Comparison of ENCODE assay signal across 13 cellular contexts in genomic region chr11:36278531-36279245, GRCh38. TPM values are rescaled to one million over a fixed set of nuclear protein-coding genes. Genes with fewer than 3 reads are reported as not detected.
DNase-seq lines count a peak whose midpoint lies in the region; ATAC-seq, FAIRE-seq and TF ChIP-seq lines count a peak whose summit lies in the region.
"Had no signal": no experiment of that assay in that cellular context is flagged by ENCODE, and none has a peak within 500 bp of the region (broad histone marks: within the 10 kb centered on the region; RNA-seq: fewer than 3 reads in every experiment).

No MANE protein-coding gene starts in this region.

- no peak for FAIRE-seq in GM12891 (lab: Jason Lieb, UNC)
- no peak for FAIRE-seq in H1 (lab: Jason Lieb, UNC)

- no peak overlapping the region for H3K27ac Mint-ChIP-seq in Calu3 (ENCODE audit: unreplicated experiment)
- H3K27ac Mint-ChIP-seq: activated T-cell treated with anti-CD3 and anti-CD28 coated beads, Interleukin-2, amount 50 U/mL, for 72 hours; dendritic cell treated with granulocyte-macrophage colony-stimulating factor and Interleukin-4, amounts not matched to agents 40 ng/mL and 50 ng/mL, for 4 days had no signal

- intact Hi-C loops in esophagus squamous epithelium (cut with DNase I) (no loop called here), Calu3 (cut with micrococcal nuclease; ENCODE audit: unreplicated experiment) (no loop called here)

- peak in 1 of 2 experiments; percentile 40; a peak in 2 of 4 replicates for TF ChIP-seq RAD21 in H1 (IDR thresholded peaks at IDR 0.05 in 1 of 2, conservative IDR thresholded peaks at IDR 0.05 in 1 of 2; ENCODE audit: low read depth in 2 of 2, low read length in 2 of 2)

- H3K4me1 ChIP-seq in H1 (replicated peaks in 1 of 4; ENCODE audit: control insufficient read depth in 3 of 4, insufficient read depth in 4 of 4, low read length in 3 of 4) (no peaks in the 10 kb centered on the region), esophagus squamous epithelium (peaks cover 0 to 5% (median 0%) of the 10 kb centered on the region in 3 donors)

- H3K18ac ChIP-seq in H1 (ENCODE audit: extremely low read depth, low read length): no peak overlapping the region

- H3K14ac ChIP-seq in H1 (ENCODE audit: insufficient read length): no peak overlapping the region

- no peak overlapping the region for H4K91ac ChIP-seq in H1 (replicated peaks; ENCODE audit: insufficient read length, low read length)

- H4K20me1 ChIP-seq in H1 (replicated peaks in 1 of 2; ENCODE audit: control insufficient read depth in 1 of 2, insufficient read depth in 2 of 2, low read length in 2 of 2): peaks cover 0 to 1% of the 10 kb centered on the region in 2 experiments

- no peak for ATAC-seq in GM19467 (IDR thresholded peaks at IDR 0.05; ENCODE audit: unreplicated experiment)
- ATAC-seq: activated T-cell treated with anti-CD3 and anti-CD28 coated beads, Interleukin-2, amount 50 U/mL, for 72 hours; left ventricle myocardium superior had no signal

- no peaks in the 10 kb centered on the region for H3K27me3 ChIP-seq in H1 (replicated peaks in 1 of 4; ENCODE audit: control insufficient read depth in 3 of 4, extremely low read depth in 1 of 4, insufficient read depth in 3 of 4, low read length in 3 of 4)
- no peaks in the 10 kb centered on the region for H3K27me3 ChIP-seq in esophagus squamous epithelium

- 0 out of 8 replicates have a peak, but pooled peaks cover 0 to 7% (median 0%) of the 10 kb centered on the region in 4 experiments for H3K36me3 ChIP-seq in H1 (ENCODE audit: control insufficient read depth in 2 of 4, insufficient read depth in 4 of 4, low read length in 3 of 4)
- H3K36me3 ChIP-seq in esophagus squamous epithelium: peaks cover 6 to 71% (median 10%) of the 10 kb centered on the region in 3 donors

- no peaks in the 10 kb centered on the region for H3K9me3 Mint-ChIP-seq in Calu3 (ENCODE audit: low read depth, unreplicated experiment)
- H3K9me3 Mint-ChIP-seq: activated T-cell treated with anti-CD3 and anti-CD28 coated beads, Interleukin-2, amount 50 U/mL, for 72 hours; dendritic cell treated with granulocyte-macrophage colony-stimulating factor and Interleukin-4, amounts not matched to agents 40 ng/mL and 50 ng/mL, for 4 days had no signal

- H3K9me3 ChIP-seq in H1 (ENCODE audit: insufficient read depth in 2 of 2, low read depth in 1 of 2, low read length in 1 of 2) (no peaks in the 10 kb centered on the region), esophagus squamous epithelium (no peaks in the 10 kb centered on the region)

- H3K27ac ChIP-seq in H1 (ENCODE audit: low read depth, low read length) (no peak overlapping the region), esophagus squamous epithelium (no peak overlapping the region)

- no peaks in the 10 kb centered on the region for H3K79me2 ChIP-seq in H1 (ENCODE audit: control insufficient read depth in 1 of 2, insufficient read depth in 2 of 2, low read length in 2 of 2)

- POLR2A ChIA-PET in H1 (lab: Charles Lee; ENCODE audit: partially characterized antibody): interaction anchor here (0.6 to 1.7 kb wide), 3 partner anchors 9 to 205 kb away, joined by 4 read pairs; no protein-coding TSS in a partner anchor

- TF ChIP-seq EP300 in H1 (IDR thresholded peaks at IDR 0.05; ENCODE audit: borderline replicate concordance in 1 of 2, low read depth in 2 of 2, low read length in 2 of 2): no peak

- H3K4me2 ChIP-seq in H1 (ENCODE audit: insufficient read depth in 1 of 2, low read depth in 2 of 2, low read length in 2 of 2): no peak overlapping the region

- no peak overlapping the region for H2BK120ac ChIP-seq in H1 (replicated peaks; ENCODE audit: low read depth, low read length)

- peak; percentile 33 to 38 (median 36) for TF ChIP-seq CTCF in H1 (IDR thresholded peaks at IDR 0.05; ENCODE audit: control extremely low read depth in 1 of 3, insufficient read depth in 1 of 3, low read depth in 1 of 3, low read length in 3 of 3)
- TF ChIP-seq CTCF in esophagus squamous epithelium (IDR thresholded peaks at IDR 0.05): no peak
- TF ChIP-seq CTCF in Calu3 (IDR thresholded peaks at IDR 0.05; ENCODE audit: unreplicated experiment): no peak

- no peak overlapping the region for H3K9ac ChIP-seq in H1 (replicated peaks in 1 of 4; ENCODE audit: extremely low read depth in 1 of 4, low read depth in 3 of 4, low read length in 3 of 4)

- no peak overlapping the region for H2BK5ac ChIP-seq in H1 (ENCODE audit: low read depth, low read length)

- no peaks in the 10 kb centered on the region for H3K4me1 Mint-ChIP-seq in Calu3 (ENCODE audit: low read depth, unreplicated experiment)

- no peaks in the 10 kb centered on the region for H3K23me2 ChIP-seq in H1 (ENCODE audit: low read depth, low read length)

- no peak overlapping the region for H3K4ac ChIP-seq in H1 (replicated peaks; ENCODE audit: insufficient read length, low read depth, low read length)

- no peak overlapping the region for H2BK20ac ChIP-seq in H1 (ENCODE audit: low read length)

- no peak for TF ChIP-seq POLR2A in GM12891 (IDR thresholded peaks at IDR 0.05; ENCODE audit: low read depth, low read length)
- no peak for TF ChIP-seq POLR2A in H1 (IDR thresholded peaks at IDR 0.05; ENCODE audit: control extremely low read depth in 1 of 2, low read depth in 2 of 2, low read length in 2 of 2)
- TF ChIP-seq POLR2A in esophagus squamous epithelium (IDR thresholded peaks at IDR 0.05): no peak

- H3K56ac ChIP-seq in H1 (replicated peaks; ENCODE audit: insufficient read length, low read depth, low read length): no peak overlapping the region

- no peak overlapping the region for H2AK5ac ChIP-seq in H1 (ENCODE audit: low read depth, low read length)

- DNase-seq in GM12891 (ENCODE audit: insufficient read length, low spot score) (no peak), M059J (ENCODE audit: low read depth) (peak; percentile 18), H1 (ENCODE audit: low read depth in 1 of 2, low spot score in 2 of 2) (no peak), midbrain (lab: John Stamatoyannopoulos, UW) (peak; percentile 50), HuH-7 (ENCODE audit: low spot score) (no peak), esophagus squamous epithelium (lab: John Stamatoyannopoulos, UW) (no peak), Calu3 (no peak)
- DNase-seq: activated T-cell treated with anti-CD3 and anti-CD28 coated beads, Interleukin-2, amount 50 U/mL, for 72 hours; left ventricle myocardium superior; NCI-H1930; NCI-H526 treated with DMSO at 0.1 percent for 48 hours had no signal

- H3K36me3 Mint-ChIP-seq in Calu3 (ENCODE audit: insufficient read depth, unreplicated experiment): no peaks in the 10 kb centered on the region

- no peaks in the 10 kb centered on the region for H3K27me3 Mint-ChIP-seq in Calu3 (ENCODE audit: unreplicated experiment)
- H3K27me3 Mint-ChIP-seq: dendritic cell treated with granulocyte-macrophage colony-stimulating factor and Interleukin-4, amounts not matched to agents 40 ng/mL and 50 ng/mL, for 4 days had no signal

- no peak overlapping the region for H2BK12ac ChIP-seq in H1 (ENCODE audit: low read depth, low read length)

- H2BK15ac ChIP-seq in H1 (ENCODE audit: low read length): no peak overlapping the region

- no TSS peak for BruUV-seq in Calu3 (replicated peaks; lab: Mats Ljungman, UMichigan)

- H2AFZ ChIP-seq in H1 (ENCODE audit: low read length): no peak overlapping the region

- WGBS in H1 (ENCODE audit: extremely low coverage in 1 of 2, insufficient coverage in 1 of 2, insufficient read length in 1 of 2, insufficient replicate concordance in 2 of 2, low coverage in 1 of 2, low lambda C conversion rate in 2 of 2, missing lambda C conversion rate in 1 of 2), 2 experiments: 89% methylated on average over 11 of the region's 11 CpGs; no CpG with 5 or more reads in 1 of the 2 experiments
- WGBS in esophagus squamous epithelium, 2 donors: 74 to 79% methylated on average over 5 to 10 of the region's 11 CpGs

- no peak overlapping the region for H3K23ac ChIP-seq in H1 (ENCODE audit: insufficient read length)

- H3K4me3 Mint-ChIP-seq in Calu3 (ENCODE audit: low read depth, unreplicated experiment): no peak overlapping the region
- H3K4me3 Mint-ChIP-seq: activated T-cell treated with anti-CD3 and anti-CD28 coated beads, Interleukin-2, amount 50 U/mL, for 72 hours; dendritic cell treated with granulocyte-macrophage colony-stimulating factor and Interleukin-4, amounts not matched to agents 40 ng/mL and 50 ng/mL, for 4 days had no signal

- CTCF ChIA-PET in H1 (lab: Charles Lee; ENCODE audit: partially characterized antibody): interaction anchor here (0.8 to 4.3 kb wide), 13 partner anchors 8 to 663 kb away, joined by 3 to 34 read pairs (median 4); no protein-coding TSS in a partner anchor
- CTCF ChIA-PET in Calu3 (lab: Charles Lee): no interaction called here

- no peak overlapping the region for H3K4me3 ChIP-seq in H1 (ENCODE audit: extremely low read depth in 1 of 4, insufficient read depth in 2 of 4, low read depth in 3 of 4, low read length in 4 of 4)
- no peak overlapping the region for H3K4me3 ChIP-seq in esophagus squamous epithelium

- no peak overlapping the region for H4K5ac ChIP-seq in H1 (ENCODE audit: insufficient read length, low read depth, low read length)

- peaks cover 2% of the 10 kb centered on the region; the same call in 1 of the 2 replicates for H3K79me1 ChIP-seq in H1 (ENCODE audit: low read depth, low read length)

- no peak overlapping the region for H4K8ac ChIP-seq in H1 (ENCODE audit: extremely low read depth, insufficient read depth, low read length)

RNA-seq across cellular contexts. Expression of gene COMMD9, which starts 10.5 kb away (rescaled TPM):
- polyA plus RNA-seq in GM12891 (2012; ENCODE audit: low read depth, missing spikeins): 27.1 TPM
- total RNA-seq in M059J (2014; rRNA removed; shearing (Covaris generic)): 80.1 and 94.4 TPM in 2 replicates
- 43.3 and 49.1 TPM in 2 replicates for total RNA-seq in H1 (2021; fragmentation: NEBNext Ultra II Directional; extraction: Animal tissue kit (Norgen Biotek cat#: 25700))
- polyA plus RNA-seq in H1 (2011; rRNA removed): 30.3 and 42.5 TPM in 2 replicates
- 43.8 TPM for polyA plus RNA-seq in H1 (2011; cell fraction: cytosol; rRNA removed)
- 37.3 TPM for polyA plus RNA-seq in H1 (2011; cell fraction: nucleus; rRNA removed)
- 39.8 to 50.6 TPM (median 48.3 TPM) in 4 replicates for polyA plus RNA-seq in H1 (2012, experiment 1 of 2)
- polyA plus RNA-seq in H1 (2012, experiment 2 of 2): 29.3 TPM
- polyA plus RNA-seq in H1 (2013, experiment 1 of 2): 26.9 TPM
- polyA plus RNA-seq in H1 (2013, experiment 2 of 2): 29.2 TPM
- polyA minus RNA-seq in H1 (2011; rRNA and poly(A)+ RNA removed): 40.6 and 49.0 TPM in 2 replicates
- 19.9 TPM for polyA minus RNA-seq in H1 (2011; cell fraction: cytosol; rRNA and poly(A)+ RNA removed)
- polyA minus RNA-seq in H1 (2011; cell fraction: nucleus; rRNA and poly(A)+ RNA removed): 16.3 TPM
- total RNA-seq in esophagus squamous epithelium (10 to 100 TPM; 25.9 to 37.9 (median 37.1) TPM), Calu3 (2022) (40.7 and 44.1 TPM in 2 replicates)

RNA-seq across cellular contexts. Expression of gene PRR5L, which starts 17.4 kb away (rescaled TPM):
- polyA plus RNA-seq in GM12891 (2012; ENCODE audit: low read depth, missing spikeins): 1.1 TPM
- 72.9 and 81.1 TPM in 2 replicates for total RNA-seq in M059J (2014; rRNA removed; shearing (Covaris generic))
- 7.4 and 10.1 TPM in 2 replicates for total RNA-seq in H1 (2021; fragmentation: NEBNext Ultra II Directional; extraction: Animal tissue kit (Norgen Biotek cat#: 25700))
- 6.6 and 9.2 TPM in 2 replicates for polyA plus RNA-seq in H1 (2011; rRNA removed)
- polyA plus RNA-seq in H1 (2011; cell fraction: cytosol; rRNA removed): 6.5 TPM
- polyA plus RNA-seq in H1 (2011; cell fraction: nucleus; rRNA removed): 16.1 TPM
- 5.4 to 10.2 TPM (median 7.7 TPM) in 4 replicates for polyA plus RNA-seq in H1 (2012, experiment 1 of 2)
- 7.4 TPM for polyA plus RNA-seq in H1 (2012, experiment 2 of 2)
- polyA plus RNA-seq in H1 (2013, experiment 1 of 2): 3.1 TPM
- polyA plus RNA-seq in H1 (2013, experiment 2 of 2): 3.6 TPM
- 6.5 and 7.2 TPM in 2 replicates for polyA minus RNA-seq in H1 (2011; rRNA and poly(A)+ RNA removed)
- 7.0 TPM for polyA minus RNA-seq in H1 (2011; cell fraction: cytosol; rRNA and poly(A)+ RNA removed)
- polyA minus RNA-seq in H1 (2011; cell fraction: nucleus; rRNA and poly(A)+ RNA removed): 12.3 TPM
- total RNA-seq in esophagus squamous epithelium (1 to 10 TPM; 1.4 to 5.7 (median 1.8) TPM), Calu3 (2022) (1.2 and 5.2 TPM in 2 replicates)

Comparison
In these comparisons a context has a peak if more than half of its experiments do, and no peak if none do; other contexts are left out.
1. DNase-seq: peak in M059J (single experiment) and midbrain (single experiment); none in GM12891 (single experiment), H1 (0 of 2), HuH-7 (single experiment), esophagus squamous epithelium (single experiment) and Calu3 (single experiment).
2. CTCF ChIP-seq: peak in H1 (3 of 3); none in esophagus squamous epithelium (0 of 6) and Calu3 (single experiment).